In the genomic region with DNA sequence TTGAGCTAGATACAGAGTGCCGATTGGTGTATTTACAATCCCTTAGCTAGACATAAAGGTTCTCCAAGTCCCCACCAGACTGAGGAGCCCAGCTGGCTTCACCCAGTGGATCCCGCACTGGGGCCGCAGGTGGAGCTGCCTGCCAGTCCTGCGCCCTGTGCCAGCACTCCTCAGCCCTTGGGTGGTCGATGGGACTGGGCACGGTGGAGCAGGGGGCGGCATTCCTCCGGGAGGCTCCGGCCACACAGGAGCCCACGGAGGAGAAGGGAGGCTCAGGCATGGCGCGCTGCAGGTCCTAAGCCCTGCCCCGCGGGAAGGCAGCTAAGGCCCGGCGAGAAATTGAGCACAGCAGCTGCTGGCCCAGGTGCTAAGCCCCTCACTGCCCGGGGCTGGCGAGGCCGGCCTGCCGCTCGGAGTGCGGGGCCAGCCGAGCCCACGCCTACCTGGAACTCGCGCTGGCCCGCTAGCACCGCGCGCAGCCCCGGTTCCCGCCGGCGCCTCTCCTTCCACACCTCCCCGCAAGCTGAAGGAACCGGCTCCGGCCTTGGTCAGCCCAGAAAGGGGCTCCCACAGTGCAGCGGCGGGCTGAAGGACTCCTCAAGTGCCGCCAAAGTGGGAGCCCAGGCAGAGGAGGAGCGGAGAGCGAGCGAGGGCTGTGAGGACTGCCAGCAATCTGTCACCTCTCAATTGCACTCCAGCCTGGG, we compare ENCODE assay signal across 2 cellular contexts. TPM values are rescaled to one million over a fixed set of nuclear protein-coding genes. Genes with fewer than 3 reads are reported as not detected.
"Had no signal": no experiment of that assay in that cellular context is flagged by ENCODE, and none has a peak within 500 bp of the region (broad histone marks: within the 10 kb centered on the region; RNA-seq: fewer than 3 reads in every experiment).

No MANE protein-coding gene starts in this region.

RNA-seq across cellular contexts. Expression of a gene that starts 54.9 kb away (rescaled TPM):
- total RNA-seq: naive thymus-derived CD8-positive, alpha-beta T cell; natural killer cell treated with Interleukin-12 subunit alpha and Interleukin-12 subunit beta and Interleukin-15 and Interleukin-18, amount 100 ng/mL, for 72 hours had no signal
